Comparison of ENCODE assay signal across 23 cellular contexts in genomic region chr14:98172243-98172778, GRCh38.
A peak's percentile ranks its signal among the peaks of the same experiment; 100 is the strongest.
DNase-seq lines count a peak whose midpoint lies in the region; ATAC-seq and TF ChIP-seq lines count a peak whose summit lies in the region.
"Had no signal": no experiment of that assay in that cellular context is flagged by ENCODE, and none has a peak within 500 bp of the region (broad histone marks: within the 10 kb centered on the region; RNA-seq: fewer than 3 reads in every experiment).

No MANE protein-coding gene starts in this region.

- no peak for DNase-seq in activated T-cell treated with anti-CD3 and anti-CD28 coated beads, Interleukin-2, amount 50 U/mL, for 72 hours
- no peak for DNase-seq in activated T-cell treated with anti-CD3 and anti-CD28 coated beads for 4 hours
- DNase-seq in activated naive CD8-positive, alpha-beta T cell treated with anti-CD3 and anti-CD28 coated beads for 36 hours = no peak
- no peak for DNase-seq in stimulated activated naive CD8-positive, alpha-beta T cell treated with anti-CD3 and anti-CD28 coated beads, Interleukin-15, amount 100 ng/mL, for 72 hours
- DNase-seq in GM23338 (ENCODE audit: low spot score) = no peak
- DNase-seq in NCI-H2029 treated with DMSO at 0.1 percent for 48 hours (lab: John Stamatoyannopoulos, UW) = no peak
- DNase-seq: ACHN; activated effector memory CD4-positive, alpha-beta T cell treated with anti-CD3 and anti-CD28 coated beads, Interleukin-2, amount 50 U/mL, for 16 hours; C1 segment of cervical spinal cord; DMS 273 treated with DMSO at 0.1 percent for 48 hours; dorsolateral prefrontal cortex; HCEC 1CT; IMR-90; NCI-H2171; NCI-H524 treated with DMSO at 0.1 percent for 48 hours; right lobe of liver; stimulated activated CD4-positive, alpha-beta T cell treated with anti-CD3 and anti-CD28 coated beads, Interleukin-15, amount 100 ng/mL, for 24 hours; upper lobe of right lung; WERI-Rb-1 had no signal

- H3K36me3 ChIP-seq in KOPT-K1 (ENCODE audit: insufficient read depth, low read length) (no peaks in the 10 kb centered on the region), GM23338 (ENCODE audit: insufficient read depth) (no peaks in the 10 kb centered on the region)
- H3K36me3 ChIP-seq: right lobe of liver, upper lobe of right lung, WERI-Rb-1 had no signal

- H3K79me2 ChIP-seq in GM23338 (replicated peaks; ENCODE audit: insufficient read depth) = no peaks in the 10 kb centered on the region

- H3F3A ChIP-seq in GM23338 (replicated peaks; ENCODE audit: low read depth) = no peaks in the 10 kb centered on the region

- peaks cover 2% of the 10 kb centered on the region; the same call in 1 of the 2 replicates for H3K9me2 ChIP-seq in GM23338 (ENCODE audit: insufficient read depth)

- no peaks in the 10 kb centered on the region for H3K27me3 ChIP-seq in GM23338 (ENCODE audit: insufficient read depth)
- H3K27me3 ChIP-seq: right lobe of liver, upper lobe of right lung had no signal

- H3K36me3 Mint-ChIP-seq in activated T-cell treated with anti-CD3 and anti-CD28 coated beads, Interleukin-2, amount 50 U/mL, for 72 hours (ENCODE audit: insufficient read depth in 2 of 2) = peaks cover 8 to 12% of the 10 kb centered on the region in 2 donors
- peaks cover 19% of the 10 kb centered on the region for H3K36me3 Mint-ChIP-seq in activated naive CD8-positive, alpha-beta T cell treated with anti-CD3 and anti-CD28 coated beads for 36 hours
- H3K36me3 Mint-ChIP-seq in GM23338 (ENCODE audit: low read depth) = no peaks in the 10 kb centered on the region

- no peak for TF ChIP-seq CTCF in GM23338 (conservative IDR thresholded peaks at IDR 0.05; ENCODE audit: low read depth in 2 of 2)

- H3K4me3 Mint-ChIP-seq in activated T-cell treated with anti-CD3 and anti-CD28 coated beads, Interleukin-2, amount 50 U/mL, for 72 hours = peak overlapping the region; percentile 76 to 78
- H3K4me3 Mint-ChIP-seq in activated naive CD8-positive, alpha-beta T cell treated with anti-CD3 and anti-CD28 coated beads for 36 hours = no peak overlapping the region
- H3K4me3 Mint-ChIP-seq in stimulated activated naive CD8-positive, alpha-beta T cell treated with anti-CD3 and anti-CD28 coated beads, Interleukin-15, amount 100 ng/mL, for 72 hours = peak overlapping the region; percentile 45 to 70
- H3K4me3 Mint-ChIP-seq in GM23338 = no peak overlapping the region
- H3K4me3 Mint-ChIP-seq: nephron had no signal

- H3K9me3 ChIP-seq in KOPT-K1 (ENCODE audit: insufficient read depth, low read length, poor library complexity, severe bottlenecking) = no peaks in the 10 kb centered on the region
- H3K9me3 ChIP-seq: right lobe of liver, upper lobe of right lung had no signal

- peaks cover 2 to 7% of the 10 kb centered on the region in 2 donors for H3K9me3 Mint-ChIP-seq in activated T-cell treated with anti-CD3 and anti-CD28 coated beads, Interleukin-2, amount 50 U/mL, for 72 hours
- H3K9me3 Mint-ChIP-seq in activated naive CD8-positive, alpha-beta T cell treated with anti-CD3 and anti-CD28 coated beads for 36 hours = peaks cover 3% of the 10 kb centered on the region
- no peaks in the 10 kb centered on the region for H3K9me3 Mint-ChIP-seq in stimulated activated naive CD8-positive, alpha-beta T cell treated with anti-CD3 and anti-CD28 coated beads, Interleukin-15, amount 100 ng/mL, for 72 hours
- no peaks in the 10 kb centered on the region for H3K9me3 Mint-ChIP-seq in GM23338
- H3K9me3 Mint-ChIP-seq: nephron had no signal

- H3K27me3 Mint-ChIP-seq in activated T-cell treated with anti-CD3 and anti-CD28 coated beads, Interleukin-2, amount 50 U/mL, for 72 hours (ENCODE audit: low read depth) = no peaks in the 10 kb centered on the region
- H3K27me3 Mint-ChIP-seq in activated naive CD8-positive, alpha-beta T cell treated with anti-CD3 and anti-CD28 coated beads for 36 hours = no peaks in the 10 kb centered on the region
- no peaks in the 10 kb centered on the region for H3K27me3 Mint-ChIP-seq in stimulated activated naive CD8-positive, alpha-beta T cell treated with anti-CD3 and anti-CD28 coated beads, Interleukin-15, amount 100 ng/mL, for 72 hours
- H3K27me3 Mint-ChIP-seq in GM23338 (ENCODE audit: insufficient read depth, low read depth, poor library complexity) = peaks cover 5% of the 10 kb centered on the region

- peaks cover 9% of the 10 kb centered on the region for H3K4me1 ChIP-seq in GM23338 (ENCODE audit: insufficient read depth)
- H3K4me1 ChIP-seq: right lobe of liver, upper lobe of right lung had no signal

- ATAC-seq in activated T-cell treated with anti-CD3 and anti-CD28 coated beads, Interleukin-2, amount 50 U/mL, for 72 hours (replicated peaks in 1 of 2) = no peak
- no peak for ATAC-seq in stimulated activated naive CD8-positive, alpha-beta T cell treated with anti-CD3 and anti-CD28 coated beads, Interleukin-15, amount 100 ng/mL, for 72 hours
- ATAC-seq in GM23338 (no peak), GM19351 (IDR thresholded peaks at IDR 0.05; ENCODE audit: unreplicated experiment) (no peak)
- ATAC-seq: left lobe of liver had no signal

- H3K4me2 ChIP-seq in GM23338 = no peak overlapping the region

- peak overlapping the region; percentile 92 for H3K27ac Mint-ChIP-seq in activated T-cell treated with anti-CD3 and anti-CD28 coated beads, Interleukin-2, amount 50 U/mL, for 72 hours
- H3K27ac Mint-ChIP-seq in activated naive CD8-positive, alpha-beta T cell treated with anti-CD3 and anti-CD28 coated beads for 36 hours = peak overlapping the region; percentile 95
- peak overlapping the region; percentile 60 to 89 for H3K27ac Mint-ChIP-seq in stimulated activated naive CD8-positive, alpha-beta T cell treated with anti-CD3 and anti-CD28 coated beads, Interleukin-15, amount 100 ng/mL, for 72 hours
- no peak overlapping the region for H3K27ac Mint-ChIP-seq in GM23338
- H3K27ac Mint-ChIP-seq: nephron had no signal

- H2AFZ ChIP-seq in GM23338 = no peak overlapping the region

- H4K20me1 ChIP-seq in GM23338 (replicated peaks; ENCODE audit: insufficient read depth) = no peaks in the 10 kb centered on the region

- H3K4me1 Mint-ChIP-seq in activated T-cell treated with anti-CD3 and anti-CD28 coated beads, Interleukin-2, amount 50 U/mL, for 72 hours (ENCODE audit: low read depth) = peaks cover 100% of the 10 kb centered on the region
- peaks cover 93% of the 10 kb centered on the region for H3K4me1 Mint-ChIP-seq in activated naive CD8-positive, alpha-beta T cell treated with anti-CD3 and anti-CD28 coated beads for 36 hours
- peaks cover 100% of the 10 kb centered on the region for H3K4me1 Mint-ChIP-seq in stimulated activated naive CD8-positive, alpha-beta T cell treated with anti-CD3 and anti-CD28 coated beads, Interleukin-15, amount 100 ng/mL, for 72 hours
- H3K4me1 Mint-ChIP-seq in GM23338 = peaks cover 18% of the 10 kb centered on the region

- H3K4me3 ChIP-seq in GM23338 = no peak overlapping the region
- H3K4me3 ChIP-seq: dorsolateral prefrontal cortex, right lobe of liver, upper lobe of right lung had no signal

- peak overlapping the region; percentile 100 for H3K27ac ChIP-seq in KOPT-K1 (ENCODE audit: low read depth, low read length, poor library complexity, severe bottlenecking)
- H3K27ac ChIP-seq in GM23338 (ENCODE audit: low read depth) = no peak overlapping the region
- H3K27ac ChIP-seq: dorsolateral prefrontal cortex, right lobe of liver, upper lobe of right lung, WERI-Rb-1 had no signal

TF ChIP-seq in GM23338, 12 proteins besides CTCF, POLR2A, EP300 and RAD21 (continues in another document):
- no peak for TF ChIP-seq NANOG (IDR thresholded peaks at IDR 0.05; ENCODE audit: borderline replicate concordance)
- no peak for TF ChIP-seq STAT1 (IDR thresholded peaks at IDR 0.05; ENCODE audit: unreplicated experiment)
- no peak for TF ChIP-seq ZNF331 (CRISPR knock-in tag; IDR thresholded peaks at IDR 0.05; ENCODE audit: low read depth)

Comparison
In these comparisons a context has a peak if more than half of its experiments do, and no peak if none do; other contexts are left out.
1. H3K4me3 Mint-ChIP-seq: peak in activated T-cell treated with anti-CD3 and anti-CD28 coated beads, Interleukin-2, amount 50 U/mL, for 72 hours (2 of 2) and stimulated activated naive CD8-positive, alpha-beta T cell treated with anti-CD3 and anti-CD28 coated beads, Interleukin-15, amount 100 ng/mL, for 72 hours (2 of 2); none in activated naive CD8-positive, alpha-beta T cell treated with anti-CD3 and anti-CD28 coated beads for 36 hours (single experiment) and GM23338 (single experiment).